35 cellular contexts compared by ENCODE assay signal in the genomic region with DNA sequence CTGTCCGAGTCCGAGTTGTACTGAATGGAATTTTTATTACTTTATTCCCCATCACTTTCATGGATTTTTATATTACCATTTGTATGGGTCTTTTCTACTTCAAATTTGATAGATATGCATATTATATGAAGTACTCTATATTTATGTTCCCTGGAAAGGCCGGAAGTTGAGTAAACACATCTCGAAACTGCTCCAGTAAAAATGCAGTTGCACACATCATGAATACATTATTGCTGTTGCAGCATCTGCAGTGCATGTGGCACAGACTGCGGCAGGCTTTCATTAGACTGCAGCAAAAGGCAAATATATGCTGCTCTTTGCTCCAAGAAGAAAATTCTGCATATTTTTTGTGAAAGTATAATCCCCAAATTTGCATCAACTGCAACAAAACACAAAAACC. TPM values are rescaled to one million over a fixed set of nuclear protein-coding genes. Genes with fewer than 3 reads are reported as not detected.
"Had no signal": no experiment of that assay in that cellular context is flagged by ENCODE, and none has a peak within 500 bp of the region (broad histone marks: within the 10 kb centered on the region; RNA-seq: fewer than 3 reads in every experiment).

No MANE protein-coding gene starts in this region.

- H3K4me3 ChIP-seq: MG63 had no signal

- H3K27me3 ChIP-seq: MG63 had no signal

- H3K36me3 ChIP-seq: MG63 had no signal

- DNase-seq: Karpas-422, Kasumi-1, MG63, MM.1S, MV-4-11, NCI-H1048, NCI-H1092, NCI-H1092 treated with DMSO at 0.1 percent for 48 hours, NCI-H1105, NCI-H1105 treated with DMSO at 0.1 percent for 48 hours, NCI-H1417, NCI-H1417 treated with DMSO at 0.1 percent for 48 hours, NCI-H1436, NCI-H1436 treated with DMSO at 0.1 percent for 48 hours, NCI-H146, NCI-H1694, NCI-H1694 treated with DMSO at 0.1 percent for 48 hours, NCI-H187, NCI-H187 treated with DMSO at 0.1 percent for 48 hours, NCI-H1930, NCI-H2029, NCI-H2029 treated with DMSO at 0.1 percent for 48 hours, NCI-H2081, NCI-H2081 treated with DMSO at 0.1 percent for 48 hours, NCI-H2107, NCI-H2171, NCI-H2171 treated with DMSO at 0.1 percent for 48 hours, NCI-H2227 treated with DMSO at 0.1 percent for 48 hours, NCI-H226, NCI-H345, NCI-H446, NCI-H446 treated with DMSO at 0.1 percent for 48 hours, NCI-H510A, NCI-H510A treated with DMSO at 0.1 percent for 48 hours had no signal

- H3K9me3 ChIP-seq: MG63 had no signal

RNA-seq across cellular contexts. Expression of gene LRRC7, which starts 48.7 kb away (rescaled TPM):
- total RNA-seq: MCF 10A had no signal
